In the genomic region with DNA sequence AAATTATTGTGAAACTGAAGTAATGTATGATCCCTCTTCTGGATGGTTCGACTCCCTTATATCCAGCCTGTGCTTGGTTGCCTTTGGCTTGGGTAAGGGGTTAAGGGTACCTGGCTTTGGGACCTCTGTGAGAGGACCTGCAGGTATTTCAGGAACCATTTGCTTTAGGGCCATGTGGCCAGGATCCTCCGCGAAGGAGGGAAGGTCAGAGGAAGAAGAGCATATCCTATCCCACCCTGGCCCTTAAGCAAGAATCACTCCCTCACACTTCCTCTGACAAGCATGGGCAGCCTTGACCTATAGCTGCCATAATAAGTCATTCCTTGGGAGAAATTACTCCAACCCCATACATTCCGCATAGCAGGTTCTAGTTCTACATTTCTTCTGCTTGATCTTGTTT, we compare ENCODE assay signal across 20 cellular contexts. TPM values are rescaled to one million over a fixed set of nuclear protein-coding genes. Genes with fewer than 3 reads are reported as not detected.
A peak's percentile ranks its signal among the peaks of the same experiment; 100 is the strongest.
DNase-seq lines count a peak whose midpoint lies in the region; ATAC-seq and TF ChIP-seq lines count a peak whose summit lies in the region.
"Had no signal": no experiment of that assay in that cellular context is flagged by ENCODE, and none has a peak within 500 bp of the region (broad histone marks: within the 10 kb centered on the region; RNA-seq: fewer than 3 reads in every experiment).

No MANE protein-coding gene starts in this region.

- TF ChIP-seq CTCF in breast epithelium (IDR thresholded peaks at IDR 0.05), result no peak
- TF ChIP-seq CTCF in transverse colon (IDR thresholded peaks at IDR 0.05), result no peak

- DNase-seq in MV-4-11 (lab: John Stamatoyannopoulos, UW) (peak; percentile 38), breast epithelium (ENCODE audit: low spot score in 2 of 2) (no peak), transverse colon (no peak), retina (no peak)
- DNase-seq in stimulated activated effector memory CD8-positive, alpha-beta T cell treated with anti-CD3 and anti-CD28 coated beads, Interleukin-12 subunit alpha, Interleukin-12 subunit beta, amount 100 ng/mL, for 72 hours (ENCODE audit: low spot score in 2 of 2), result no peak
- no peak for DNase-seq in activated T-cell treated with anti-CD3 and anti-CD28 coated beads, Interleukin-2, amount 50 U/mL, for 72 hours
- DNase-seq: activated CD4-positive, CD25-positive, alpha-beta regulatory T cell; DMS153; left ventricle myocardium superior; naive thymus-derived CD8-positive, alpha-beta T cell; NCI-H146; stimulated activated CD4-positive, alpha-beta T cell treated with anti-CD3 and anti-CD28 coated beads, Interleukin-1b, Interleukin-23, amount 100 ng/mL, for 48 hours; T-helper 17 cell; testis had no signal

- H3K4me3 Mint-ChIP-seq in stimulated activated effector memory CD8-positive, alpha-beta T cell treated with anti-CD3 and anti-CD28 coated beads, Interleukin-12 subunit alpha, Interleukin-12 subunit beta, amount 100 ng/mL, for 72 hours, result no peak overlapping the region
- H3K4me3 Mint-ChIP-seq in activated T-cell treated with anti-CD3 and anti-CD28 coated beads, Interleukin-2, amount 50 U/mL, for 72 hours, result no peak overlapping the region
- H3K4me3 Mint-ChIP-seq: central memory CD8-positive, alpha-beta T cell; naive thymus-derived CD8-positive, alpha-beta T cell; T-helper 17 cell had no signal

- no peak overlapping the region for H3K27ac Mint-ChIP-seq in stimulated activated effector memory CD8-positive, alpha-beta T cell treated with anti-CD3 and anti-CD28 coated beads, Interleukin-12 subunit alpha, Interleukin-12 subunit beta, amount 100 ng/mL, for 72 hours
- no peak overlapping the region for H3K27ac Mint-ChIP-seq in activated T-cell treated with anti-CD3 and anti-CD28 coated beads, Interleukin-2, amount 50 U/mL, for 72 hours
- H3K27ac Mint-ChIP-seq: activated T-helper 2 cell treated with anti-CD3 and anti-CD28 coated beads, Interferon-gamma antibody, Interleukin-2, Interleukin-4, amounts not matched to agents 10 μg/mL and 5 μg/mL and 100 μg/mL, durations not matched to agents 14 hours and 24 hours and 36 hours; naive thymus-derived CD8-positive, alpha-beta T cell; T-helper 17 cell had no signal

- H3K4me3 ChIP-seq in breast epithelium (no peak overlapping the region), muscle layer of colon (ENCODE audit: low read depth in 1 of 2, low read length in 2 of 2) (no peak overlapping the region), transverse colon (no peak overlapping the region)
- H3K4me3 ChIP-seq: testis had no signal

- TF ChIP-seq POLR2A in breast epithelium (IDR thresholded peaks at IDR 0.05) (no peak), transverse colon (IDR thresholded peaks at IDR 0.05) (no peak)

- no peak overlapping the region for H3K9ac ChIP-seq in muscle layer of colon (ENCODE audit: low read length)
- H3K9ac ChIP-seq: KMS-11 had no signal

- H3K9me3 ChIP-seq in breast epithelium (no peaks in the 10 kb centered on the region), muscle layer of colon (ENCODE audit: low read length) (no peaks in the 10 kb centered on the region), transverse colon (no peaks in the 10 kb centered on the region)
- H3K9me3 ChIP-seq: testis had no signal

- H3K27ac ChIP-seq in breast epithelium, result peak overlapping the region; percentile 81 to 93
- peak overlapping the region; percentile 41 for H3K27ac ChIP-seq in muscle layer of colon (ENCODE audit: low read depth, low read length)
- H3K27ac ChIP-seq in transverse colon, result peak overlapping the region; percentile 58 to 84 (median 82)
- H3K27ac ChIP-seq: KMS-11 had no signal

- TF ChIP-seq EP300 in transverse colon (IDR thresholded peaks at IDR 0.05; ENCODE audit: low read depth), result no peak

- H3K27me3 ChIP-seq in breast epithelium (no peaks in the 10 kb centered on the region), muscle layer of colon (ENCODE audit: control insufficient read depth in 1 of 2, insufficient read depth in 2 of 2, low read length in 2 of 2) (no peaks in the 10 kb centered on the region), transverse colon (no peaks in the 10 kb centered on the region)
- H3K27me3 ChIP-seq: testis had no signal

- 88 to 100% methylated on average over 2 to 4 of the region's 4 CpGs for WGBS in transverse colon (ENCODE audit: low coverage in 1 of 2), 2 donors

- in situ Hi-C loops in transverse colon (cut with MboI; ENCODE audit: low pct_ligation_motif_present in 1 of 4, low pct_unique_long_range_greater_than_20kb in 1 of 4, low sequenced_read_pairs in 3 of 4), result no loop called here

- H3K4me1 ChIP-seq in breast epithelium (peaks cover 4 to 24% of the 10 kb centered on the region in 2 donors), muscle layer of colon (ENCODE audit: insufficient read depth, low read length) (peaks cover 42% of the 10 kb centered on the region), transverse colon (peaks cover 20 to 46% (median 34%) of the 10 kb centered on the region in 4 donors)

- ATAC-seq in stimulated activated effector memory CD8-positive, alpha-beta T cell treated with anti-CD3 and anti-CD28 coated beads, Interleukin-12 subunit alpha, Interleukin-12 subunit beta, amount 100 ng/mL, for 72 hours, result no peak
- ATAC-seq in activated T-cell treated with anti-CD3 and anti-CD28 coated beads, Interleukin-2, amount 50 U/mL, for 72 hours (replicated peaks in 1 of 2), result no peak
- ATAC-seq: left ventricle myocardium superior; naive thymus-derived CD8-positive, alpha-beta T cell; T-helper 17 cell had no signal

- H3K36me3 ChIP-seq in breast epithelium, result no peaks in the 10 kb centered on the region
- H3K36me3 ChIP-seq in muscle layer of colon (ENCODE audit: insufficient read depth, low read length), result no peaks in the 10 kb centered on the region
- H3K36me3 ChIP-seq in transverse colon, result no peaks in the 10 kb centered on the region

- H3K4me1 Mint-ChIP-seq in stimulated activated effector memory CD8-positive, alpha-beta T cell treated with anti-CD3 and anti-CD28 coated beads, Interleukin-12 subunit alpha, Interleukin-12 subunit beta, amount 100 ng/mL, for 72 hours, result no peaks in the 10 kb centered on the region
- peaks cover 5% of the 10 kb centered on the region for H3K4me1 Mint-ChIP-seq in activated T-cell treated with anti-CD3 and anti-CD28 coated beads, Interleukin-2, amount 50 U/mL, for 72 hours (ENCODE audit: low read depth)
- H3K4me1 Mint-ChIP-seq: central memory CD8-positive, alpha-beta T cell had no signal

- no peaks in the 10 kb centered on the region for H3K9me3 Mint-ChIP-seq in stimulated activated effector memory CD8-positive, alpha-beta T cell treated with anti-CD3 and anti-CD28 coated beads, Interleukin-12 subunit alpha, Interleukin-12 subunit beta, amount 100 ng/mL, for 72 hours
- H3K9me3 Mint-ChIP-seq in activated T-cell treated with anti-CD3 and anti-CD28 coated beads, Interleukin-2, amount 50 U/mL, for 72 hours, result no peaks in the 10 kb centered on the region
- H3K9me3 Mint-ChIP-seq: activated T-helper 2 cell treated with anti-CD3 and anti-CD28 coated beads, Interferon-gamma antibody, Interleukin-2, Interleukin-4, amounts not matched to agents 10 μg/mL and 5 μg/mL and 100 μg/mL, durations not matched to agents 14 hours and 24 hours and 36 hours; central memory CD8-positive, alpha-beta T cell had no signal

- H3K36me3 Mint-ChIP-seq in stimulated activated effector memory CD8-positive, alpha-beta T cell treated with anti-CD3 and anti-CD28 coated beads, Interleukin-12 subunit alpha, Interleukin-12 subunit beta, amount 100 ng/mL, for 72 hours, result no peaks in the 10 kb centered on the region
- no peaks in the 10 kb centered on the region for H3K36me3 Mint-ChIP-seq in activated T-cell treated with anti-CD3 and anti-CD28 coated beads, Interleukin-2, amount 50 U/mL, for 72 hours (ENCODE audit: insufficient read depth in 2 of 2)
- H3K36me3 Mint-ChIP-seq: naive thymus-derived CD8-positive, alpha-beta T cell had no signal

- intact Hi-C loops in breast epithelium (cut with DNase I; ENCODE audit: low total_unique reads) (no loop called here), transverse colon (cut with DNase I; ENCODE audit: low total_unique reads) (no loop called here)

- peaks cover 21% of the 10 kb centered on the region for H3K27me3 Mint-ChIP-seq in activated T-cell treated with anti-CD3 and anti-CD28 coated beads, Interleukin-2, amount 50 U/mL, for 72 hours (ENCODE audit: low read depth)

RNA-seq across cellular contexts. Expression of a gene that starts 59.1 kb away (rescaled TPM):
- under 1 TPM in 1 of 3 donors, not detected in 2; 0.16 TPM for total RNA-seq in breast epithelium
- total RNA-seq in transverse colon, result under 1 TPM in 1 of 4 donors, not detected in 3; 0.27 TPM
- total RNA-seq in activated T-cell treated with anti-CD3 and anti-CD28 coated beads, Interleukin-2, amount 50 U/mL, for 72 hours, result not detected
- total RNA-seq: activated CD8-positive, alpha-beta memory T cell treated with anti-CD3 and anti-CD28 coated beads for 36 hours; frontal cortex; left ventricle myocardium superior; naive thymus-derived CD8-positive, alpha-beta T cell; T-helper 17 cell had no signal
